Comparison of ENCODE assay signal across 8 cellular contexts in the genomic region with DNA sequence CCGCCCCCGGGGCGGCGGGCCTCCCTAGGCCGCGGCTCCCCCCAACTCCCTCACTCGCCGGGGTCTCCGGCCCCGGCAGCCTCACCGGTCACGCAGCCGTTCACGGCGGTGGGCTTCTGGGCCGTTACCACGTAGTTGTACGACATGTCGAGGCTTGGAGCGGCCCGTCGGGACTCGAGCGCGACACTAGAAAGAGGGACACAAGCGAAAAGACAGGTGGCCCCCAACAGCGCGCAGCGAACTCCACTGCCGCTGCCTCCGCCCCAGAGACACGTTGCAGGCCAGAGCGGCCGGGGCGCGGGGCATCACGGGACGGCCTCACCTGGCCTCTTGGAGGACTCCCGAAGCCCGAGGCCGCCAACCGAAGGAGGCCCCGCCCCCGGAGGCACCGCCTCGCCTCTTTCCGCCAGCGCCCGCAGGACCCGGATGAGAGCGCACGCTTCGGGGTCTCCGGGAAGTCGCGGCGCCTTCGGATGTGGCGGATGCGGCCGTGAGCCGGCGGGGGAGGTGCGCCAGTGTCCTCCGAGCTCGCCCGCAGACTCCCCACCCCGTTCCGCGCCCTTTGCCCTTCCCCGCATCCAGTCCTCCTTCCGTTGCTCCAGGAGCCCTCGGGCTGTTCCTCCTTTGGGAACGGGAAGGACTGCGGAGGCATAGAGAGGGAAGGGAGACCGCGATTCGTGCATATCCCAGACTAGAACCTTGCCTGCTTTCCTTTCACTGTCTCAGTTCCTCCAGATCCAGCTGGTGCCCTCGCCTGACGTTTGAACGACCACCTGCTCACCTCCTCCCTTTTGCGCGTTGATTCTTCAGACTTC. TPM values are rescaled to one million over a fixed set of nuclear protein-coding genes. Genes with fewer than 3 reads are reported as not detected.
A peak's percentile ranks its signal among the peaks of the same experiment; 100 is the strongest.
DNase-seq lines count a peak whose midpoint lies in the region; ATAC-seq, FAIRE-seq and TF ChIP-seq lines count a peak whose summit lies in the region.

A gene (minus strand): TSS at position 283 of the 815 bp plus-strand sequence. CDS start 137 bp downstream, at position 146.
A gene with protein sequence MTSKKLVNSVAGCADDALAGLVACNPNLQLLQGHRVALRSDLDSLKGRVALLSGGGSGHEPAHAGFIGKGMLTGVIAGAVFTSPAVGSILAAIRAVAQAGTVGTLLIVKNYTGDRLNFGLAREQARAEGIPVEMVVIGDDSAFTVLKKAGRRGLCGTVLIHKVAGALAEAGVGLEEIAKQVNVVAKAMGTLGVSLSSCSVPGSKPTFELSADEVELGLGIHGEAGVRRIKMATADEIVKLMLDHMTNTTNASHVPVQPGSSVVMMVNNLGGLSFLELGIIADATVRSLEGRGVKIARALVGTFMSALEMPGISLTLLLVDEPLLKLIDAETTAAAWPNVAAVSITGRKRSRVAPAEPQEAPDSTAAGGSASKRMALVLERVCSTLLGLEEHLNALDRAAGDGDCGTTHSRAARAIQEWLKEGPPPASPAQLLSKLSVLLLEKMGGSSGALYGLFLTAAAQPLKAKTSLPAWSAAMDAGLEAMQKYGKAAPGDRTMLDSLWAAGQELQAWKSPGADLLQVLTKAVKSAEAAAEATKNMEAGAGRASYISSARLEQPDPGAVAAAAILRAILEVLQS (plus strand): TSS at position 406 of the 815 bp plus-strand sequence. CDS start 1,501 bp downstream, outside the sequence.

- peak within 1 kb of the TSS; percentile 94 for H4K8ac ChIP-seq in trophoblast cell (ENCODE audit: low read depth, low read length)

- peaks cover 15% of the 10 kb centered on the region for H3K79me1 ChIP-seq in trophoblast cell (ENCODE audit: low read length)

- peak within 1 kb of the TSS; percentile 98 for H3K9ac ChIP-seq in trophoblast cell (ENCODE audit: low read length)

- peak within 1 kb of the TSS; percentile 84 for H2BK5ac ChIP-seq in trophoblast cell (ENCODE audit: low read depth, low read length, poor library complexity)

- WGBS in adipose tissue, 3 donors, result 0 to 1% (median 1%) methylated on average over 65 to 82 of the region's 83 CpGs
- no CpG with 5 or more reads among the region's 83 CpGs for WGBS in trophoblast cell (ENCODE audit: extremely low coverage, insufficient coverage, insufficient read length)
- 1% methylated on average over 38 to 64 of the region's 83 CpGs for WGBS in tibial nerve, 2 donors

- peak within 1 kb of the TSS; percentile 84 for H4K12ac ChIP-seq in trophoblast cell (ENCODE audit: low read depth, low read length)

- FAIRE-seq in GM12891 (lab: Jason Lieb, UNC), result peak; percentile 83

- DNase-seq in GM12891 (ENCODE audit: insufficient read length, low spot score), result peak; percentile 98
- peak; percentile 96 for DNase-seq in NCI-H146 (lab: John Stamatoyannopoulos, UW)
- DNase-seq in T-cell, result peak; percentile 94 to 99 (median 96)
- peak; percentile 98 for DNase-seq in cardiac septum (ENCODE audit: low spot score)
- DNase-seq in trophoblast cell, result peak; percentile 98 to 99
- DNase-seq in tibial nerve (ENCODE audit: low spot score in 2 of 2), result peak; percentile 85

- H3K23ac ChIP-seq in trophoblast cell (ENCODE audit: low read length), result no peak within 1 kb of the TSS

- peaks cover 24% of the 10 kb centered on the region for H3K36me3 Mint-ChIP-seq in T-cell

- peaks cover 20% of the 10 kb centered on the region for H3K79me2 ChIP-seq in trophoblast cell (ENCODE audit: control insufficient read depth, insufficient read depth, low read length, poor library complexity)

- peak within 1 kb of the TSS; percentile 88 for H3K18ac ChIP-seq in trophoblast cell (ENCODE audit: low read length)

- H3K27me3 Mint-ChIP-seq in T-cell, result no peaks in the 10 kb centered on the region

- ATAC-seq in HG02852 (IDR thresholded peaks at IDR 0.05; ENCODE audit: unreplicated experiment) (peak; percentile 88), T-cell (replicated peaks in 1 of 4) (peak; percentile 94 to 96 (median 95))

- H2AFZ ChIP-seq in trophoblast cell (ENCODE audit: insufficient read depth, low read length, poor library complexity), result peak within 1 kb of the TSS; percentile 91

- H3K9me3 Mint-ChIP-seq in T-cell, result no peaks in the 10 kb centered on the region

- H3K27ac ChIP-seq in adipose tissue (ENCODE audit: low read depth, low read length) (no peak within 1 kb of the TSS), trophoblast cell (ENCODE audit: low read depth, low read length) (peak within 1 kb of the TSS; percentile 85), tibial nerve (peak within 1 kb of the TSS; percentile 70 to 97 (median 96))

- CTCF ChIA-PET in T-cell (lab: Charles Lee), result interaction anchor here (1.0 to 2.5 kb wide), 4 partner anchors 29 to 60 kb away, joined by 4 to 17 read pairs (median 9); a partner anchor contains a TSS

- H3K4me3 ChIP-seq in trophoblast cell (ENCODE audit: low read depth, low read length) (peak within 1 kb of the TSS; percentile 99), tibial nerve (peak within 1 kb of the TSS; percentile 55 to 100 (median 99))

- TF ChIP-seq CTCF in tibial nerve (IDR thresholded peaks at IDR 0.05), result peak in 2 of 5 experiments; percentile 39 to 50

- peak; percentile 94 for TF ChIP-seq POLR2A in GM12891 (IDR thresholded peaks at IDR 0.05; ENCODE audit: low read depth, low read length)
- TF ChIP-seq POLR2A in tibial nerve (IDR thresholded peaks at IDR 0.05), result peak; percentile 59 to 82

- H2BK120ac ChIP-seq in trophoblast cell (ENCODE audit: insufficient read depth, low read length, poor library complexity), result peak within 1 kb of the TSS; percentile 96

- H2BK12ac ChIP-seq in trophoblast cell (ENCODE audit: low read length), result peak within 1 kb of the TSS; percentile 5

- peak within 1 kb of the TSS; percentile 89 for H2AK5ac ChIP-seq in trophoblast cell (ENCODE audit: low read length)

- peak; percentile 72 to 92 for TF ChIP-seq EP300 in tibial nerve (IDR thresholded peaks at IDR 0.05)

- H3K9me3 ChIP-seq in trophoblast cell (ENCODE audit: insufficient read depth, low read depth, low read length) (peaks cover 2% of the 10 kb centered on the region), tibial nerve (no peaks in the 10 kb centered on the region)

- H4K91ac ChIP-seq in trophoblast cell (ENCODE audit: low read depth, low read length), result peak within 1 kb of the TSS; percentile 98

- H3K4me1 Mint-ChIP-seq in T-cell, result peaks cover 60 to 61% (median 61%) of the 10 kb centered on the region in 3 donors

- H3K27me3 ChIP-seq in trophoblast cell (ENCODE audit: insufficient read depth, low read length) (no peaks in the 10 kb centered on the region), tibial nerve (no peaks in the 10 kb centered on the region)

- H3K4me1 ChIP-seq in trophoblast cell (ENCODE audit: control insufficient read depth in 1 of 2, insufficient read depth in 2 of 2, low read length in 2 of 2), result peaks cover 12 to 16% of the 10 kb centered on the region in 2 experiments
- peaks cover 0 to 72% (median 20%) of the 10 kb centered on the region in 4 donors for H3K4me1 ChIP-seq in tibial nerve

- POLR2A ChIA-PET in T-cell (lab: Charles Lee), result interaction anchor here (0.5 to 1.3 kb wide), 2 partner anchors 30 to 678 kb away, joined by 3 to 4 read pairs; a partner anchor contains a TSS

- peaks cover 8 to 10% of the 10 kb centered on the region in 2 experiments for H3K36me3 ChIP-seq in trophoblast cell (ENCODE audit: control insufficient read depth in 1 of 2, insufficient read depth in 2 of 2, low read length in 2 of 2)
- peaks cover 0 to 26% (median 0%) of the 10 kb centered on the region in 3 donors for H3K36me3 ChIP-seq in tibial nerve

- peak within 1 kb of the TSS; percentile 97 to 99 for H3K27ac Mint-ChIP-seq in T-cell

- peak within 1 kb of the TSS; percentile 96 for H3K14ac ChIP-seq in trophoblast cell (ENCODE audit: low read length)

- H3K4me2 ChIP-seq in trophoblast cell (ENCODE audit: low read length), result peak within 1 kb of the TSS; percentile 86

- intact Hi-C loops in cardiac septum (cut with DNase I), result loop anchor here (1.0 to 5.0 kb wide), 2 partner anchors 29 to 36 kb away; a partner anchor contains a TSS

- H3K4ac ChIP-seq in trophoblast cell (ENCODE audit: low read depth, low read length), result peak within 1 kb of the TSS; percentile 96

- peak within 1 kb of the TSS; percentile 92 to 94 (median 92) for H3K4me3 Mint-ChIP-seq in T-cell

TF ChIP-seq in GM12891, 5 proteins besides CTCF, POLR2A, EP300 and RAD21:
- peak; percentile 93 for TF ChIP-seq POLR2AphosphoS5 (IDR thresholded peaks at IDR 0.05; ENCODE audit: low read depth, low read length)
- 0 out of 2 replicates have a peak, but pooled peaks have one; percentile 22 for TF ChIP-seq SPI1 (IDR thresholded peaks at IDR 0.05; ENCODE audit: low read depth, low read length)
- no peak; the same call in 1 of the 2 replicates for TF ChIP-seq POU2F2 (IDR thresholded peaks at IDR 0.05; ENCODE audit: low read depth, low read length)
- no peak for TF ChIP-seq PAX5 (IDR thresholded peaks at IDR 0.05; ENCODE audit: insufficient read depth, low read length, severe bottlenecking)
- TF ChIP-seq TAF1 (IDR thresholded peaks at IDR 0.05; ENCODE audit: low read depth, low read length), result peak; percentile 86

RNA-seq across cellular contexts. Expression of the first gene that starts in this region (rescaled TPM):
- 138 TPM for polyA plus RNA-seq in GM12891 (2012; ENCODE audit: low read depth, missing spikeins)
- total RNA-seq in T-cell, result 100 to 1,000 TPM; 165 to 186 (median 176) TPM
- polyA plus RNA-seq in adipose tissue, result 100 to 1,000 TPM in 1 of 3 donors, 10 to 100 TPM in 2; 52.2 to 107 (median 87.7) TPM
- total RNA-seq in cardiac septum, result 125 TPM
- polyA plus RNA-seq in trophoblast cell (2013), result 192 and 206 TPM in 2 replicates
- total RNA-seq in tibial nerve, result 100 to 1,000 TPM; 100 to 138 (median 113) TPM

RNA-seq across cellular contexts. Expression of the second gene that starts in this region (rescaled TPM):
- polyA plus RNA-seq in GM12891 (2012; ENCODE audit: low read depth, missing spikeins), result 54.8 TPM
- 10 to 100 TPM; 30.9 to 53.9 (median 46.6) TPM for total RNA-seq in T-cell
- 10 to 100 TPM; 24.6 to 29.5 (median 26.3) TPM for polyA plus RNA-seq in adipose tissue
- 21.9 TPM for total RNA-seq in cardiac septum
- polyA plus RNA-seq in trophoblast cell (2013), result 12.5 and 12.7 TPM in 2 replicates
- total RNA-seq in tibial nerve, result 10 to 100 TPM; 15.0 to 39.6 (median 24.5) TPM
